In the genomic region with DNA sequence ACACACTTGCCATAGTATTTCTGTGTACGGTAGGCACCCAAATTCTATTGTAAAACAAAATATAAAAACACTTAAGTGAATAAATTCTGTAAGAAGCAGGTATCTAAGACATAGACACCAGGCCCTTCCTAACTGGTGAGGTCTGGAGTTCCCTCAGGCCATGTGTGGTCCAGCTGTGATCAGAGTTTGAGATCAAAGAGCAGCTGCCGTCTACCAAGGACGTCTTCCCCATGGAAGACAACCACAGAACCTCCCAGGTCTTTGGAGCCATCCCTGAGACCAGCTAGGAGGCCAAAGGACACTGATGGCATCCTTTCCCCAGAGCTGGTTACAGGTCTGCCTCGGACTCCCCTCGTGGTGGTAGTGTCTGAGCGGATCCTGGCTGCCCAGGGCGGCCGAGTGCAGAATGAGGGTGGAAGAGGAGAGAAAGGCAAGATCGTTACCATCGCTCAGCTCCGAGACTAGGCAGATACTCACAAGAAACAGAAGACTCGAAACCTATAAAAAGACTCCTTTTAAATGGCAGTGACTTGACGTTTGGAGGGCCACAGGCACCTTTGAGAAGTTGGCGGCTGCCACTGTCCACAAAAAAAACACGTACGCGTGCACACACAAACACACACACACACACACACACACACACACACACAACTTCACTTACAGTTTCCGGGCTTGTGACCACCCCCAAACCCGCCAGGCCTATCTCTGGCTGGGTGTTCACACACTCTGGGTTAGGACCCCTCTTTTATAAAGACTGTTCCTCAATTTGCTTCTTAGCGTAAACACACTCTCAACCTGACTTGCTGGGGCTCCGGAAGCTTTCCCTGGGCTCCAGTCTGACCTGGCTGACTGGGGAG, we compare ENCODE assay signal across 1 cellular context.
TF ChIP-seq lines count a peak whose summit lies in the region.

No MANE protein-coding gene starts in this region.

TF ChIP-seq in HepG2, 621 proteins besides CTCF, POLR2A, EP300 and RAD21:
- TF ChIP-seq GABPA (IDR thresholded peaks at IDR 0.05; ENCODE audit: low read depth, low read length): 0 out of 2 replicates have a peak, but pooled peaks have one; percentile 6
- no peak for TF ChIP-seq GABPA (CRISPR knock-in tag; IDR thresholded peaks at IDR 0.05; ENCODE audit: low read depth)
- peak; percentile 52; the same call in 1 of the 2 replicates for TF ChIP-seq ZNF646 (CRISPR knock-in tag; IDR thresholded peaks at IDR 0.05)
- 0 out of 2 replicates have a peak, but pooled peaks have one; percentile 11 for TF ChIP-seq TCF7 (IDR thresholded peaks at IDR 0.05; ENCODE audit: low read depth)
- TF ChIP-seq, protein P1, sequence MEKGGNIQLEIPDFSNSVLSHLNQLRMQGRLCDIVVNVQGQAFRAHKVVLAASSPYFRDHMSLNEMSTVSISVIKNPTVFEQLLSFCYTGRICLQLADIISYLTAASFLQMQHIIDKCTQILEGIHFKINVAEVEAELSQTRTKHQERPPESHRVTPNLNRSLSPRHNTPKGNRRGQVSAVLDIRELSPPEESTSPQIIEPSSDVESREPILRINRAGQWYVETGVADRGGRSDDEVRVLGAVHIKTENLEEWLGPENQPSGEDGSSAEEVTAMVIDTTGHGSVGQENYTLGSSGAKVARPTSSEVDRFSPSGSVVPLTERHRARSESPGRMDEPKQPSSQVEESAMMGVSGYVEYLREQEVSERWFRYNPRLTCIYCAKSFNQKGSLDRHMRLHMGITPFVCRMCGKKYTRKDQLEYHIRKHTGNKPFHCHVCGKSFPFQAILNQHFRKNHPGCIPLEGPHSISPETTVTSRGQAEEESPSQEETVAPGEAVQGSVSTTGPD (CRISPR knock-in tag; IDR thresholded peaks at IDR 0.05): no peak
